29 cellular contexts compared by ENCODE assay signal in genomic region chr11:6427516-6427915, GRCh38.
"Had no signal": no experiment of that assay in that cellular context is flagged by ENCODE, and none has a peak within 500 bp of the region (broad histone marks: within the 10 kb centered on the region; RNA-seq: fewer than 3 reads in every experiment).

No MANE protein-coding gene starts in this region.

- H2AFZ ChIP-seq: hepatocyte had no signal

- H3K79me2 ChIP-seq: hepatocyte had no signal

- H3K4me2 ChIP-seq: hepatocyte had no signal

- DNase-seq: dorsolateral prefrontal cortex; effector CD4-positive, alpha-beta T cell; foreskin keratinocyte; heart left ventricle; kidney; mucosa of descending colon; naive B cell; nucleus accumbens; sigmoid colon; stimulated activated CD4-positive, alpha-beta T cell treated with anti-CD3 and anti-CD28 coated beads, Interleukin-2, amount 100 ng/mL, for 24 hours; stimulated activated CD4-positive, alpha-beta T cell treated with anti-CD3 and anti-CD28 coated beads, Interleukin-4, amount 100 ng/mL, for 24 hours; stimulated activated naive CD4-positive, alpha-beta T cell treated with Interleukin-2 at 50 U/mL for 16 hours; stomach; testis; tibial artery; upper lobe of right lung; uterus had no signal

- H3K27ac ChIP-seq: dorsolateral prefrontal cortex, esophagus muscularis mucosa, foreskin keratinocyte, gastroesophageal sphincter, heart left ventricle, hepatocyte, prostate gland, right atrium auricular region, sigmoid colon, stomach, testis, tibial artery, upper lobe of right lung, uterus had no signal

- H3K4me1 ChIP-seq: esophagus muscularis mucosa, gastroesophageal sphincter, heart left ventricle, prostate gland, right atrium auricular region, sigmoid colon, stomach, testis, upper lobe of right lung, uterus had no signal

- H3K9me3 Mint-ChIP-seq: memory B cell; mesothelial cell of epicardium; natural killer cell treated with Interleukin-12 subunit alpha and Interleukin-12 subunit beta and Interleukin-15 and Interleukin-18, amount 100 ng/mL, for 72 hours; neural crest cell; stimulated activated effector memory CD8-positive, alpha-beta T cell treated with anti-CD3 and anti-CD28 coated beads, Interleukin-12 subunit alpha, Interleukin-12 subunit beta, amount 100 ng/mL, for 72 hours had no signal

- H3K27me3 ChIP-seq: dorsolateral prefrontal cortex, esophagus muscularis mucosa, gastroesophageal sphincter, hepatocyte, right atrium auricular region, sigmoid colon, stomach, testis, tibial artery, upper lobe of right lung, uterus had no signal

- H3K4me3 ChIP-seq: dorsolateral prefrontal cortex, esophagus muscularis mucosa, gastroesophageal sphincter, heart left ventricle, hepatocyte, lung, mucosa of descending colon, prostate gland, right atrium auricular region, sigmoid colon, stomach, testis, tibial artery, upper lobe of right lung, uterus had no signal

- H3K4me1 Mint-ChIP-seq: memory B cell, naive B cell, neural crest cell had no signal

- ATAC-seq: foreskin keratinocyte; gastroesophageal sphincter; heart left ventricle; left lobe of liver; mucosa of descending colon; natural killer cell treated with Interleukin-12 subunit alpha and Interleukin-12 subunit beta and Interleukin-15 and Interleukin-18, amount 100 ng/mL, for 72 hours; stimulated activated effector memory CD8-positive, alpha-beta T cell treated with anti-CD3 and anti-CD28 coated beads, Interleukin-12 subunit alpha, Interleukin-12 subunit beta, amount 100 ng/mL, for 72 hours; upper lobe of right lung had no signal

- H3K4me3 Mint-ChIP-seq: memory B cell; mesothelial cell of epicardium; naive B cell; natural killer cell treated with Interleukin-12 subunit alpha and Interleukin-12 subunit beta and Interleukin-15 and Interleukin-18, amount 100 ng/mL, for 72 hours; neural crest cell; stimulated activated effector memory CD8-positive, alpha-beta T cell treated with anti-CD3 and anti-CD28 coated beads, Interleukin-12 subunit alpha, Interleukin-12 subunit beta, amount 100 ng/mL, for 72 hours had no signal

- H3K9me3 ChIP-seq: esophagus muscularis mucosa, gastroesophageal sphincter, heart left ventricle, mucosa of descending colon, prostate gland, right atrium auricular region, sigmoid colon, stomach, testis, tibial artery, upper lobe of right lung, uterus had no signal

- H3K27ac Mint-ChIP-seq: memory B cell; mesothelial cell of epicardium; natural killer cell treated with Interleukin-12 subunit alpha and Interleukin-12 subunit beta and Interleukin-15 and Interleukin-18, amount 100 ng/mL, for 72 hours; stimulated activated effector memory CD8-positive, alpha-beta T cell treated with anti-CD3 and anti-CD28 coated beads, Interleukin-12 subunit alpha, Interleukin-12 subunit beta, amount 100 ng/mL, for 72 hours had no signal

- H3K36me3 Mint-ChIP-seq: memory B cell; mesothelial cell of epicardium; natural killer cell treated with Interleukin-12 subunit alpha and Interleukin-12 subunit beta and Interleukin-15 and Interleukin-18, amount 100 ng/mL, for 72 hours; stimulated activated effector memory CD8-positive, alpha-beta T cell treated with anti-CD3 and anti-CD28 coated beads, Interleukin-12 subunit alpha, Interleukin-12 subunit beta, amount 100 ng/mL, for 72 hours had no signal

- H3K36me3 ChIP-seq: esophagus muscularis mucosa, gastroesophageal sphincter, heart left ventricle, prostate gland, right atrium auricular region, sigmoid colon, stomach, tibial artery, upper lobe of right lung, uterus had no signal
